ENCODE assay signal across 1 cellular context in genomic region chr17:38751144-38751802, GRCh38.
TF ChIP-seq lines count a peak whose summit lies in the region.

No MANE protein-coding gene starts in this region.

TF ChIP-seq in endothelial cell of umbilical vein, 7 proteins besides CTCF, POLR2A, EP300 and RAD21:
- TF ChIP-seq POLR2AphosphoS5 (IDR thresholded peaks at IDR 0.05; ENCODE audit: insufficient read depth, low read depth, low read length) (no peak), GATA2 (IDR thresholded peaks at IDR 0.05; ENCODE audit: insufficient read depth, insufficient read length, low read depth, low read length) (no peak), FOS (IDR thresholded peaks at IDR 0.05; ENCODE audit: borderline replicate concordance, insufficient read depth, low read length) (no peak)
